8 cellular contexts compared by ENCODE assay signal in the genomic region with DNA sequence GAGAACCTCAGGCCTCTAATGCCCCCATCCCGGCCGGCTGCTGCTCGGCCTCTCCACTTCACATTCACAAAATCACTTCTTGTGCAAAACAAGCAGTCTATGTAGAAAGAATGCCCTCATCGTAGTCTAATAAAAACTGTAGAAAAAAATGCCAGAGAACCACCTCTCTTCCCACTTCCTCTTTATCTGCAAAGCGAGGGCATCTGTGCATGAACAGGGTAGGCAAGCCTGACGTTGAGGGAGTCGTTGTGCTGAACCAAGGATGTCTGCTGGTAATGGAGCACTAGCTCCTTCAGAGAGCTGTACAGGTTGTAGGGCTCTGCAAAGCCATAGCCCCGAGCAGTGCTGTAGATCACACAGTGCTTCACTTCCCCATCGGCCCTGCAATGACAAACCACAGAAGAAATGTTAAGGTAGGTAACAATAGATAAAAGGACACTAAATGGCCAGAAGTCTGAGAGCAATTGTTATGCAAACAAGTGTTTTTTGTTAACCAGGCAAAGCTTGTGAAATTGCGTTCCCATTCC.
A peak's percentile ranks its signal among the peaks of the same experiment; 100 is the strongest.
DNase-seq lines count a peak whose midpoint lies in the region; TF ChIP-seq lines count a peak whose summit lies in the region.

No MANE protein-coding gene starts in this region.

- no peaks in the 10 kb centered on the region for H3K79me2 ChIP-seq in Karpas-422 (ENCODE audit: low read length)

- H3K4me1 ChIP-seq in HAP-1 (peaks cover 15% of the 10 kb centered on the region), Karpas-422 (ENCODE audit: low read length) (peaks cover 79% of the 10 kb centered on the region)

- peak overlapping the region; percentile 96 for H3K27ac ChIP-seq in Karpas-422 (ENCODE audit: low read length)

- H3K4me3 ChIP-seq in HAP-1 (no peak overlapping the region), Karpas-422 (ENCODE audit: low read length) (peak overlapping the region; percentile 11)

- peak overlapping the region; percentile 61 for H3K9ac ChIP-seq in Karpas-422 (ENCODE audit: low read length)

- in situ Hi-C loops in HAP-1 (cut with MboI; ENCODE audit: low sequenced_read_pairs), result no loop called here

- H3K4me2 ChIP-seq in Karpas-422 (ENCODE audit: low read depth, low read length, poor library complexity, severe bottlenecking), result peak overlapping the region; percentile 72

- no peaks in the 10 kb centered on the region for H3K9me2 ChIP-seq in Karpas-422 (replicated peaks; ENCODE audit: insufficient read depth, low read length)

- H3K36me3 ChIP-seq in HAP-1 (replicated peaks) (peaks cover 3% of the 10 kb centered on the region), Karpas-422 (ENCODE audit: insufficient read depth, low read length) (peaks cover 8% of the 10 kb centered on the region; the same call in 1 of the 2 replicates)

- TF ChIP-seq POLR2A in GM18526 (IDR thresholded peaks at IDR 0.05; ENCODE audit: extremely low read depth, insufficient read length), result peak; percentile 28

- H3K27me3 ChIP-seq in HAP-1 (ENCODE audit: low read depth) (no peaks in the 10 kb centered on the region), Karpas-422 (ENCODE audit: low read length) (no peaks in the 10 kb centered on the region)

- peak; percentile 86 to 96 for DNase-seq in HAP-1 (ENCODE audit: low spot score in 2 of 2)
- DNase-seq in Karpas-422, result peak; percentile 97
- peak; percentile 54 for DNase-seq in iPS-NIHi11 (ENCODE audit: low spot score)
- DNase-seq in dedifferentiated amniotic fluid mesenchymal stem cell (ENCODE audit: extremely low spot score), result no peak
- DNase-seq in activated CD4-positive, CD25-positive, alpha-beta regulatory T cell (lab: John Stamatoyannopoulos, UW), result no peak
- DNase-seq in NCI-H2171 treated with DMSO at 0.1 percent for 48 hours (lab: John Stamatoyannopoulos, UW), result no peak
- DNase-seq in SW480 (ENCODE audit: low spot score), result no peak

- H4K20me1 ChIP-seq in Karpas-422 (ENCODE audit: insufficient read depth, low read depth, low read length), result no peaks in the 10 kb centered on the region

- no peak overlapping the region for H2AFZ ChIP-seq in Karpas-422 (ENCODE audit: low read length)

- H3K9me3 ChIP-seq in HAP-1, result no peaks in the 10 kb centered on the region
- no peaks in the 10 kb centered on the region for H3K9me3 ChIP-seq in Karpas-422 (ENCODE audit: low read length)

Comparison
In these comparisons a context has a peak if more than half of its experiments do, and no peak if none do; other contexts are left out.
1. DNase-seq: peak in HAP-1 (2 of 2), Karpas-422 (single experiment) and iPS-NIHi11 (single experiment); none in dedifferentiated amniotic fluid mesenchymal stem cell (single experiment), activated CD4-positive, CD25-positive, alpha-beta regulatory T cell (0 of 4), NCI-H2171 treated with DMSO at 0.1 percent for 48 hours (single experiment) and SW480 (single experiment).